In genomic region chr17:17487998-17488397, GRCh38 we compare ENCODE assay signal across 23 cellular contexts.
"Had no signal": no experiment of that assay in that cellular context is flagged by ENCODE, and none has a peak within 500 bp of the region (broad histone marks: within the 10 kb centered on the region; RNA-seq: fewer than 3 reads in every experiment).

No MANE protein-coding gene starts in this region.

- H3K9me3 ChIP-seq: gastrocnemius medialis, mucosa of descending colon, right atrium auricular region, upper lobe of left lung had no signal

- H3K4me3 Mint-ChIP-seq: activated CD4-positive, alpha-beta T cell treated with anti-CD3 and anti-CD28 coated beads, Interleukin-2, amount 10 ng/mL, durations not matched to agents 7 days and 5 days; activated naive CD4-positive, alpha-beta T cell treated with anti-CD3 and anti-CD28 coated beads, Interleukin-2, amount 50 U/mL, for 24 hours; nephron; WTC11 had no signal

- H3K9ac ChIP-seq: parathyroid adenoma had no signal

- H3K4me1 ChIP-seq: parathyroid adenoma had no signal

- H3K27me3 ChIP-seq: brain microvascular endothelial cell, dorsolateral prefrontal cortex, gastrocnemius medialis, hepatocyte, right atrium auricular region, upper lobe of left lung had no signal

- H2AFZ ChIP-seq: hepatocyte, parathyroid adenoma had no signal

- H3K27ac Mint-ChIP-seq: activated CD4-positive, alpha-beta T cell treated with anti-CD3 and anti-CD28 coated beads, Interleukin-2, amount 10 ng/mL, durations not matched to agents 7 days and 5 days; activated naive CD4-positive, alpha-beta T cell treated with anti-CD3 and anti-CD28 coated beads, Interleukin-2, amount 50 U/mL, for 24 hours; nephron had no signal

- H3K27ac ChIP-seq: brain microvascular endothelial cell, coronary artery, hepatocyte, parathyroid adenoma, SK-N-MC, upper lobe of left lung had no signal

- DNase-seq: activated CD4-positive, alpha-beta T cell treated with anti-CD3 and anti-CD28 coated beads for 1 hour; activated CD4-positive, alpha-beta T cell treated with anti-CD3 and anti-CD28 coated beads, Interleukin-2, amount 10 ng/mL, durations not matched to agents 7 days and 5 days; activated CD8-positive, alpha-beta memory T cell treated with anti-CD3 and anti-CD28 coated beads for 24 hours; activated gamma-delta T cell treated with Interleukin-2 at 50 U/mL for 16 hours; amniotic stem cell; brain microvascular endothelial cell; dorsolateral prefrontal cortex; effector memory CD4-positive, alpha-beta T cell; gastrocnemius medialis; islet precursor cell; left ventricle myocardium superior; mucosa of descending colon; stimulated activated naive CD4-positive, alpha-beta T cell treated with Interleukin-2 at 50 U/mL for 16 hours; T-helper 9 cell; upper lobe of left lung had no signal

- H3K4me2 ChIP-seq: hepatocyte had no signal

- H3K9me3 Mint-ChIP-seq: activated CD4-positive, alpha-beta T cell treated with anti-CD3 and anti-CD28 coated beads, Interleukin-2, amount 10 ng/mL, durations not matched to agents 7 days and 5 days; activated naive CD4-positive, alpha-beta T cell treated with anti-CD3 and anti-CD28 coated beads, Interleukin-2, amount 50 U/mL, for 24 hours; nephron had no signal

- H3K27me3 Mint-ChIP-seq: activated CD4-positive, alpha-beta T cell treated with anti-CD3 and anti-CD28 coated beads, Interleukin-2, amount 10 ng/mL, durations not matched to agents 7 days and 5 days; activated naive CD4-positive, alpha-beta T cell treated with anti-CD3 and anti-CD28 coated beads, Interleukin-2, amount 50 U/mL, for 24 hours had no signal

- H3K4me3 ChIP-seq: coronary artery, dorsolateral prefrontal cortex, gastrocnemius medialis, hepatocyte, mucosa of descending colon, right atrium auricular region, SK-N-MC, upper lobe of left lung had no signal

- ATAC-seq: gastrocnemius medialis, left ventricle myocardium superior, mucosa of descending colon, WTC11 had no signal
